In genomic region chr1:198922638-198923430, GRCh38 we compare ENCODE assay signal across 8 cellular contexts.
DNase-seq lines count a peak whose midpoint lies in the region; ATAC-seq and TF ChIP-seq lines count a peak whose summit lies in the region.

No MANE protein-coding gene starts in this region.

- H3K27me3 Mint-ChIP-seq in activated CD4-positive, alpha-beta memory T cell treated with anti-CD3 and anti-CD28 coated beads, Interleukin-2, amount 10 ng/mL, durations not matched to agents 7 days and 5 days, result no peaks in the 10 kb centered on the region
- no peaks in the 10 kb centered on the region for H3K27me3 Mint-ChIP-seq in progenitor cell of endocrine pancreas

- H3K9me3 Mint-ChIP-seq in activated CD4-positive, alpha-beta memory T cell treated with anti-CD3 and anti-CD28 coated beads, Interleukin-2, amount 10 ng/mL, durations not matched to agents 7 days and 5 days, result no peaks in the 10 kb centered on the region
- H3K9me3 Mint-ChIP-seq in progenitor cell of endocrine pancreas (ENCODE audit: low read depth), result no peaks in the 10 kb centered on the region

- H3K36me3 Mint-ChIP-seq in activated CD4-positive, alpha-beta memory T cell treated with anti-CD3 and anti-CD28 coated beads, Interleukin-2, amount 10 ng/mL, durations not matched to agents 7 days and 5 days (ENCODE audit: low read depth), result peaks cover 40% of the 10 kb centered on the region
- H3K36me3 Mint-ChIP-seq in progenitor cell of endocrine pancreas (ENCODE audit: insufficient read depth), result no peaks in the 10 kb centered on the region

- H3K27ac Mint-ChIP-seq in activated CD4-positive, alpha-beta memory T cell treated with anti-CD3 and anti-CD28 coated beads, Interleukin-2, amount 10 ng/mL, durations not matched to agents 7 days and 5 days, result peak overlapping the region; percentile 33
- no peak overlapping the region for H3K27ac Mint-ChIP-seq in progenitor cell of endocrine pancreas

- no peak overlapping the region for H3K4me3 Mint-ChIP-seq in activated CD4-positive, alpha-beta memory T cell treated with anti-CD3 and anti-CD28 coated beads, Interleukin-2, amount 10 ng/mL, durations not matched to agents 7 days and 5 days
- no peak overlapping the region for H3K4me3 Mint-ChIP-seq in progenitor cell of endocrine pancreas (ENCODE audit: low read depth)

- POLR2A ChIA-PET in activated CD4-positive, alpha-beta memory T cell treated with anti-CD3 and anti-CD28 coated beads, Interleukin-2, amount 10 ng/mL, durations not matched to agents 7 days and 5 days (lab: Charles Lee), result interaction anchor here (0.6 to 2.4 kb wide), 3 partner anchors 14 to 190 kb away, joined by 3 to 15 read pairs (median 3); no protein-coding TSS in a partner anchor

- H3K4me1 Mint-ChIP-seq in activated CD4-positive, alpha-beta memory T cell treated with anti-CD3 and anti-CD28 coated beads, Interleukin-2, amount 10 ng/mL, durations not matched to agents 7 days and 5 days, result peaks cover 63% of the 10 kb centered on the region
- no peaks in the 10 kb centered on the region for H3K4me1 Mint-ChIP-seq in progenitor cell of endocrine pancreas (ENCODE audit: low read depth)

- no peak for TF ChIP-seq CTCF in progenitor cell of endocrine pancreas (IDR thresholded peaks at IDR 0.05; ENCODE audit: unreplicated experiment)

- CTCF ChIA-PET in activated CD4-positive, alpha-beta memory T cell treated with anti-CD3 and anti-CD28 coated beads, Interleukin-2, amount 10 ng/mL, durations not matched to agents 7 days and 5 days (lab: Charles Lee), result interaction anchor here (1.3 kb wide), 1 partner anchor 16 kb away, joined by 4 read pairs; no protein-coding TSS in a partner anchor

- ATAC-seq in GM19324 (IDR thresholded peaks at IDR 0.05; ENCODE audit: low FRiP score, unreplicated experiment) (peak; percentile 41), HG03097 (IDR thresholded peaks at IDR 0.05; ENCODE audit: low FRiP score, unreplicated experiment) (peak; percentile 42)

- DNase-seq in CD1c-positive myeloid dendritic cell (ENCODE audit: extremely low spot score) (peak; percentile 93), progenitor cell of endocrine pancreas (ENCODE audit: low spot score, unreplicated experiment) (no peak), SK-N-DZ (ENCODE audit: low spot score) (no peak), AG08396 (ENCODE audit: low spot score) (no peak), NCI-H524 treated with DMSO at 0.1 percent for 48 hours (lab: John Stamatoyannopoulos, UW) (no peak)
- no peak for DNase-seq in activated CD4-positive, alpha-beta memory T cell treated with anti-CD3 and anti-CD28 coated beads, Interleukin-2, amount 10 ng/mL, durations not matched to agents 7 days and 5 days
